ENCODE assay signal across 9 cellular contexts in the genomic region with DNA sequence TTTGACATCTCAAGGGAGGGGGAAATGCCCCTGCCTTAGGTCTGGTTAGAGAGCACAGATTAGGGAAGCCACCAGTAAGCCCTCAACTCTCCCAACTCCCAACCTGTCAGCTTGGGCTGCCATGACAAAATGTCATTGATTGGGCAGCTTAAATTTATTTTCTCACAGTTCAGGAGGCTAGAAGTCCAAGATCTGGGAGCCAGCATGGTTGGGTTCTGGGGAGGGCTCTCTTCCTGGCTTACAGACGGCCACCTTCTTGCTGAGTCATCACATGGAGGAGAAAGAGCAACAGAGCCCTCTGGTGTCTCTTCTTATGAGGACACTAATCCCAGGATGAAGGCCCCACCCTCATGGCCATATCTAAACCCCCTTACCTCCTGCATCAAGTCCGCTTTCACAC. TPM values are rescaled to one million over a fixed set of nuclear protein-coding genes. Genes with fewer than 3 reads are reported as not detected.
DNase-seq lines count a peak whose midpoint lies in the region; ATAC-seq, FAIRE-seq and TF ChIP-seq lines count a peak whose summit lies in the region.
"Had no signal": no experiment of that assay in that cellular context is flagged by ENCODE, and none has a peak within 500 bp of the region (broad histone marks: within the 10 kb centered on the region; RNA-seq: fewer than 3 reads in every experiment).

No MANE protein-coding gene starts in this region.

- no peak for TF ChIP-seq EP300 in A549 (IDR thresholded peaks at IDR 0.05)
- TF ChIP-seq EP300 in upper lobe of left lung (IDR thresholded peaks at IDR 0.05): no peak
- TF ChIP-seq EP300 in transverse colon (IDR thresholded peaks at IDR 0.05; ENCODE audit: low read depth): no peak

- peak; percentile 79 to 83 for DNase-seq in A549 (ENCODE audit: low read depth in 1 of 2, low spot score in 1 of 2)
- no peak for DNase-seq in GM12891 (ENCODE audit: insufficient read length, low spot score)
- DNase-seq in NCI-H69 (lab: John Stamatoyannopoulos, UW): peak; percentile 42
- peak; percentile 34 for DNase-seq in activated T-helper 9 cell treated with anti-CD3 and anti-CD28 coated beads, Interleukin-2, amount 50 U/mL, for 16 hours (ENCODE audit: low read depth)
- DNase-seq in immature natural killer cell: peak; percentile 73 to 75 (median 74)
- no peak for DNase-seq in upper lobe of left lung
- no peak for DNase-seq in hepatocyte (ENCODE audit: low spot score)
- no peak for DNase-seq in transverse colon

- ATAC-seq in A549: peak in 1 of 2 experiments; percentile 74; a peak in 3 of 6 replicates
- ATAC-seq in upper lobe of left lung (ENCODE audit: low FRiP score in 2 of 2): peak in 1 of 2 donors; percentile 35

- H3K27ac Mint-ChIP-seq in immature natural killer cell: peak overlapping the region; percentile 26 to 85 (median 74)

- H3K9me2 ChIP-seq in hepatocyte (replicated peaks; ENCODE audit: insufficient read depth): no peaks in the 10 kb centered on the region

- H3K27ac ChIP-seq in A549: peak overlapping the region; percentile 57 to 72
- no peak overlapping the region for H3K27ac ChIP-seq in upper lobe of left lung
- no peak overlapping the region for H3K27ac ChIP-seq in hepatocyte
- H3K27ac ChIP-seq in transverse colon: no peak overlapping the region
- H3K27ac ChIP-seq: thoracic aorta had no signal

- peak; percentile 62 to 86 for TF ChIP-seq RAD21 in A549 (conservative IDR thresholded peaks at IDR 0.05 in 1 of 2, IDR thresholded peaks at IDR 0.05 in 1 of 2)

- intact Hi-C loops in transverse colon (cut with DNase I; ENCODE audit: low total_unique reads): no loop called here

- no peaks in the 10 kb centered on the region for H3K36me3 ChIP-seq in upper lobe of left lung
- no peaks in the 10 kb centered on the region for H3K36me3 ChIP-seq in hepatocyte (replicated peaks; ENCODE audit: insufficient read depth, low read depth)
- no peaks in the 10 kb centered on the region for H3K36me3 ChIP-seq in transverse colon
- H3K36me3 ChIP-seq: thoracic aorta had no signal

- H3K79me2 ChIP-seq in hepatocyte: no peaks in the 10 kb centered on the region

- no peak overlapping the region for H3K4me3 Mint-ChIP-seq in immature natural killer cell

- POLR2A ChIA-PET in A549 (lab: Yijun Ruan, JAX): no interaction called here

- peaks cover 55 to 56% of the 10 kb centered on the region in 2 donors for H3K4me1 Mint-ChIP-seq in immature natural killer cell

- in situ Hi-C loops in transverse colon (cut with MboI; ENCODE audit: low pct_ligation_motif_present in 1 of 4, low pct_unique_long_range_greater_than_20kb in 1 of 4, low sequenced_read_pairs in 3 of 4): no loop called here

- H3K27me3 Mint-ChIP-seq in immature natural killer cell (ENCODE audit: low read depth in 3 of 3): peaks cover 0 to 3% (median 1%) of the 10 kb centered on the region in 3 donors

- TF ChIP-seq CTCF in A549 (IDR thresholded peaks at IDR 0.05) (peak; percentile 50), upper lobe of left lung (IDR thresholded peaks at IDR 0.05) (peak in 4 of 6 experiments; percentile 17 to 43 (median 32)), hepatocyte (IDR thresholded peaks at IDR 0.05; ENCODE audit: poor library complexity) (no peak), transverse colon (IDR thresholded peaks at IDR 0.05) (peak in 2 of 5 experiments; percentile 13 to 23)

- peaks cover 0 to 6% (median 1%) of the 10 kb centered on the region in 6 donors for H3K9me3 Mint-ChIP-seq in immature natural killer cell

- H3K4me3 ChIP-seq in A549 (no peak overlapping the region), upper lobe of left lung (no peak overlapping the region), hepatocyte (no peak overlapping the region), transverse colon (no peak overlapping the region)
- H3K4me3 ChIP-seq: thoracic aorta had no signal

- 42% methylated on average over 2 of the region's 2 CpGs for WGBS in A549 (ENCODE audit: missing lambda C conversion rate)
- WGBS in upper lobe of left lung, 2 donors: 61 to 100% methylated on average over 1 to 2 of the region's 2 CpGs
- 62% methylated on average over 2 of the region's 2 CpGs for WGBS in hepatocyte (ENCODE audit: low lambda C conversion rate, missing lambda C conversion rate)
- 50 to 86% methylated on average over 1 to 2 of the region's 2 CpGs for WGBS in transverse colon (ENCODE audit: low coverage in 1 of 2), 2 donors

- H3K4me2 ChIP-seq in A549 (no peak overlapping the region), hepatocyte (no peak overlapping the region)

- H3K27me3 ChIP-seq in upper lobe of left lung (no peaks in the 10 kb centered on the region), hepatocyte (no peaks in the 10 kb centered on the region), transverse colon (no peaks in the 10 kb centered on the region)

- FAIRE-seq in A549 (lab: Jason Lieb, UNC) (peak; percentile 28), GM12891 (lab: Jason Lieb, UNC) (peak; percentile 70)

- peaks cover 14% of the 10 kb centered on the region; the same call in 2 of the 3 replicates for H3K4me1 ChIP-seq in A549
- H3K4me1 ChIP-seq in upper lobe of left lung: no peaks in the 10 kb centered on the region
- no peaks in the 10 kb centered on the region for H3K4me1 ChIP-seq in hepatocyte (ENCODE audit: insufficient read depth)
- H3K4me1 ChIP-seq in transverse colon: peaks cover 0 to 4% (median 0%) of the 10 kb centered on the region in 4 donors

- no peak overlapping the region for H2AFZ ChIP-seq in hepatocyte

- TF ChIP-seq POLR2A in A549 (IDR thresholded peaks at IDR 0.05; ENCODE audit: low read length) (no peak), GM12891 (IDR thresholded peaks at IDR 0.05; ENCODE audit: low read depth, low read length) (no peak), upper lobe of left lung (IDR thresholded peaks at IDR 0.05) (no peak), transverse colon (IDR thresholded peaks at IDR 0.05) (no peak)

- peaks cover 4 to 9% (median 4%) of the 10 kb centered on the region in 3 donors for H3K36me3 Mint-ChIP-seq in immature natural killer cell

- H3K9me3 ChIP-seq in A549 (peaks cover 11% of the 10 kb centered on the region), upper lobe of left lung (peaks cover 0 to 5% (median 0%) of the 10 kb centered on the region in 4 donors), hepatocyte (ENCODE audit: low read depth) (no peaks in the 10 kb centered on the region), transverse colon (no peaks in the 10 kb centered on the region)

- no peaks in the 10 kb centered on the region for H4K20me1 ChIP-seq in hepatocyte (ENCODE audit: insufficient read depth, poor library complexity, severe bottlenecking)

- CTCF ChIA-PET in A549 (lab: Yijun Ruan, JAX): interaction anchor here (0.6 to 6.6 kb wide), 9 partner anchors 14 to 376 kb away, joined by 3 to 147 read pairs (median 4); a partner anchor contains a TSS

TF ChIP-seq in A549, 52 proteins besides CTCF, POLR2A, EP300 and RAD21 (continues in another document):
- TF ChIP-seq JUN (IDR thresholded peaks at IDR 0.05): no peak
- TF ChIP-seq MAFK (IDR thresholded peaks at IDR 0.05; ENCODE audit: partially characterized antibody): peak; percentile 100
- no peak for TF ChIP-seq HOXB5 (CRISPR knock-in tag; IDR thresholded peaks at IDR 0.05)
- peak; percentile 46; the same call in 2 of the 3 replicates for TF ChIP-seq SMC3 (IDR thresholded peaks at IDR 0.05)
- no peak for TF ChIP-seq FOSL2 (IDR thresholded peaks at IDR 0.05)
- TF ChIP-seq FOSL2 (CRISPR knock-in tag; IDR thresholded peaks at IDR 0.05): peak; percentile 85
- TF ChIP-seq POLR2AphosphoS2 (conservative IDR thresholded peaks at IDR 0.05; ENCODE audit: low read length): no peak
- no peak for TF ChIP-seq ZFP36 (IDR thresholded peaks at IDR 0.05; ENCODE audit: borderline replicate concordance, partially characterized antibody)
- no peak for TF ChIP-seq RCOR1 (IDR thresholded peaks at IDR 0.05; ENCODE audit: low read depth, low read length)

TF ChIP-seq in GM12891, 5 proteins besides CTCF, POLR2A, EP300 and RAD21:
- TF ChIP-seq TAF1 (IDR thresholded peaks at IDR 0.05; ENCODE audit: low read depth, low read length) (no peak), POLR2AphosphoS5 (IDR thresholded peaks at IDR 0.05; ENCODE audit: low read depth, low read length) (no peak)
TF ChIP-seq in GM12891: peak in this region for 0.

RNA-seq across cellular contexts. Expression of a gene that starts 24.2 kb away (rescaled TPM):
- polyA plus RNA-seq in A549 (2011; rRNA removed): 33.6 and 34.3 TPM in 2 replicates
- 30.8 and 40.5 TPM in 2 replicates for polyA plus RNA-seq in A549 (2012; cell fraction: cytosol; rRNA removed)
- polyA plus RNA-seq in A549 (2012; cell fraction: nucleus; rRNA removed): 35.7 and 36.4 TPM in 2 replicates
- 35.2 to 36.1 TPM (median 35.2 TPM) in 3 replicates for polyA plus RNA-seq in A549 (2017; fragmentation: RNase III; extraction: RNeasy Plus Mini Kit Qiagen cat#74134 plus additional on column Dnase treatment)
- polyA minus RNA-seq in A549 (2011; rRNA and poly(A)+ RNA removed): 11.6 and 15.1 TPM in 2 replicates
- polyA plus RNA-seq in GM12891 (2012; ENCODE audit: low read depth, missing spikeins): 10.3 TPM
- 10 to 100 TPM; 32.4 to 68.3 (median 60.3) TPM for polyA plus RNA-seq in immature natural killer cell
- total RNA-seq in upper lobe of left lung: 10 to 100 TPM; 11.4 to 30.4 (median 21.4) TPM
- total RNA-seq in hepatocyte: 52.1 and 57.2 TPM in 2 replicates
- polyA plus RNA-seq in hepatocyte: 39.5 and 41.5 TPM in 2 replicates
- total RNA-seq in transverse colon: 10 to 100 TPM; 13.9 to 33.3 (median 21.4) TPM

RNA-seq across cellular contexts. Expression of a gene that starts 25.6 kb away (rescaled TPM):
- 2.1 and 2.3 TPM in 2 replicates for polyA plus RNA-seq in A549 (2011; rRNA removed)
- 7.1 and 8.7 TPM in 2 replicates for polyA plus RNA-seq in A549 (2012; cell fraction: cytosol; rRNA removed)
- 9.8 and 13.2 TPM in 2 replicates for polyA plus RNA-seq in A549 (2012; cell fraction: nucleus; rRNA removed)
- polyA plus RNA-seq in A549 (2017; fragmentation: RNase III; extraction: RNeasy Plus Mini Kit Qiagen cat#74134 plus additional on column Dnase treatment): 4.1 to 4.4 TPM (median 4.2 TPM) in 3 replicates
- polyA minus RNA-seq in A549 (2011; rRNA and poly(A)+ RNA removed): 3.3 and 3.4 TPM in 2 replicates
- polyA plus RNA-seq in GM12891 (2012; ENCODE audit: low read depth, missing spikeins): 5.1 TPM
- 100 to 1,000 TPM; 107 to 244 (median 141) TPM for polyA plus RNA-seq in immature natural killer cell
- total RNA-seq in upper lobe of left lung: 10 to 100 TPM; 10.6 to 21.0 (median 14.2) TPM
- 2.7 TPM in 2 replicates for total RNA-seq in hepatocyte
- polyA plus RNA-seq in hepatocyte: 2.4 and 5.8 TPM in 2 replicates
- 10 to 100 TPM in 3 of 4 donors, 1 to 10 TPM in 1; 8.6 to 38.8 (median 14.2) TPM for total RNA-seq in transverse colon

Comparison
In these comparisons a context has a peak if more than half of its experiments do, and no peak if none do; other contexts are left out.
1. DNase-seq: peak in A549 (2 of 2), NCI-H69 (single experiment), activated T-helper 9 cell treated with anti-CD3 and anti-CD28 coated beads, Interleukin-2, amount 50 U/mL, for 16 hours (single experiment) and immature natural killer cell (3 of 3); none in GM12891 (single experiment), upper lobe of left lung (0 of 2), hepatocyte (single experiment) and transverse colon (single experiment).
2. H3K27ac ChIP-seq: peak in A549 (2 of 2); none in upper lobe of left lung (0 of 4), hepatocyte (single experiment) and transverse colon (0 of 4).